In genomic region chr2:170313636-170314348, GRCh38 we compare ENCODE assay signal across 13 cellular contexts.
DNase-seq lines count a peak whose midpoint lies in the region; ATAC-seq and TF ChIP-seq lines count a peak whose summit lies in the region.
"Had no signal": no experiment of that assay in that cellular context is flagged by ENCODE, and none has a peak within 500 bp of the region (broad histone marks: within the 10 kb centered on the region; RNA-seq: fewer than 3 reads in every experiment).

No MANE protein-coding gene starts in this region.

- peak; percentile 7 to 25 for ATAC-seq in stimulated activated naive B cell treated with anti-CD40 and anti-IgM and Interleukin-4, amounts not matched to agents 10 μg/mL and 1 μg/mL and 100 μg/mL, for 72 hours (replicated peaks)
- ATAC-seq: A549; Panc1; stimulated activated naive CD8-positive, alpha-beta T cell treated with anti-CD3 and anti-CD28 coated beads, Interleukin-15, Interleukin-2, amounts not matched to agents 100 U/mL and 50 U/mL, for 24 hours had no signal

- no peak overlapping the region for H3K4me3 Mint-ChIP-seq in stimulated activated naive B cell treated with anti-CD40 and anti-IgM and Interleukin-4, amounts not matched to agents 10 μg/mL and 1 μg/mL and 100 μg/mL, for 72 hours

- H3K4me1 Mint-ChIP-seq in stimulated activated naive B cell treated with anti-CD40 and anti-IgM and Interleukin-4, amounts not matched to agents 10 μg/mL and 1 μg/mL and 100 μg/mL, for 72 hours: peaks cover 3 to 6% of the 10 kb centered on the region in 2 donors

- peak; percentile 15 for DNase-seq in NCI-H2171 treated with DMSO at 0.1 percent for 48 hours (lab: John Stamatoyannopoulos, UW)
- no peak for DNase-seq in NCI-H2171 (lab: John Stamatoyannopoulos, UW)
- peak; percentile 91 for DNase-seq in NCI-H748 (lab: John Stamatoyannopoulos, UW; ENCODE audit: unreplicated experiment)
- DNase-seq in foreskin fibroblast: peak; percentile 17 to 32
- DNase-seq in stimulated activated naive B cell treated with anti-CD40 and anti-IgM and Interleukin-4, amounts not matched to agents 10 μg/mL and 1 μg/mL and 100 μg/mL, for 72 hours: no peak
- no peak for DNase-seq in SKM-1 (lab: John Stamatoyannopoulos, UW; ENCODE audit: unreplicated experiment)
- DNase-seq in activated naive CD4-positive, alpha-beta T cell treated with anti-CD3 and anti-CD28 coated beads, Interleukin-2, amount 50 U/mL, for 16 hours: no peak
- DNase-seq in HuH-7.5 (ENCODE audit: low spot score): no peak
- DNase-seq: aorta; stimulated activated naive CD8-positive, alpha-beta T cell treated with anti-CD3 and anti-CD28 coated beads, Interleukin-15, Interleukin-2, amounts not matched to agents 100 U/mL and 50 U/mL, for 24 hours; T-helper 9 cell had no signal

- TF ChIP-seq CTCF in foreskin fibroblast (IDR thresholded peaks at IDR 0.05; ENCODE audit: low read depth, low read length): no peak

- H3K9me3 Mint-ChIP-seq in stimulated activated naive B cell treated with anti-CD40 and anti-IgM and Interleukin-4, amounts not matched to agents 10 μg/mL and 1 μg/mL and 100 μg/mL, for 72 hours: no peaks in the 10 kb centered on the region

- H3K4me3 ChIP-seq in foreskin fibroblast (ENCODE audit: low read depth in 1 of 2, low read length in 2 of 2): no peak overlapping the region
- H3K4me3 ChIP-seq: A549 had no signal

- no peaks in the 10 kb centered on the region for H3K36me3 Mint-ChIP-seq in stimulated activated naive B cell treated with anti-CD40 and anti-IgM and Interleukin-4, amounts not matched to agents 10 μg/mL and 1 μg/mL and 100 μg/mL, for 72 hours

- H3K27me3 Mint-ChIP-seq in stimulated activated naive B cell treated with anti-CD40 and anti-IgM and Interleukin-4, amounts not matched to agents 10 μg/mL and 1 μg/mL and 100 μg/mL, for 72 hours: peaks cover 7 to 14% of the 10 kb centered on the region in 2 donors

- no peak overlapping the region for H3K27ac Mint-ChIP-seq in stimulated activated naive B cell treated with anti-CD40 and anti-IgM and Interleukin-4, amounts not matched to agents 10 μg/mL and 1 μg/mL and 100 μg/mL, for 72 hours

Comparison
In these comparisons a context has a peak if more than half of its experiments do, and no peak if none do; other contexts are left out.
1. DNase-seq: peak in NCI-H2171 treated with DMSO at 0.1 percent for 48 hours (single experiment), NCI-H748 (single experiment) and foreskin fibroblast (2 of 2); none in NCI-H2171 (single experiment), stimulated activated naive B cell treated with anti-CD40 and anti-IgM and Interleukin-4, amounts not matched to agents 10 μg/mL and 1 μg/mL and 100 μg/mL, for 72 hours (single experiment), SKM-1 (single experiment), activated naive CD4-positive, alpha-beta T cell treated with anti-CD3 and anti-CD28 coated beads, Interleukin-2, amount 50 U/mL, for 16 hours (single experiment) and HuH-7.5 (single experiment).